1 cellular context compared by ENCODE assay signal in the genomic region with DNA sequence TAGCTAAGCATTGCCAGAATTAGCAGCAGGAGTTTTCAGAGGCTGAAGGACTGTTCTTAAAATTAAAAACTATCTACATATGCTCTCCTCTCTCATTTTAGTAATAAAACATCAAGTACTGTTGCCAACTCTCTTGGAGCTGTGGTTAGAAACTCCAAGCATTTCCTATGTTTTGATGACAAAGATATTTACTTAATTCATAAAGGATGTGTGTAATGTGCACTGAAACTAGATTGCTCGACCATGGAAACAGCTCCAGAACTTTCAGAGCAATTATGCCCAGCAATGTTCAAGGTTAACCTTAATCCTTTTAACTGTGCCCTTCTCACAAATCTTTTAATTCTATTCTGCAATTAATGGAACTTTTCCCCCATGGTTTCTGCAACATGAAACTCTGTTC.
TF ChIP-seq lines count a peak whose summit lies in the region.

No MANE protein-coding gene starts in this region.

TF ChIP-seq in GM23338, 12 proteins besides CTCF, POLR2A, EP300 and RAD21:
- TF ChIP-seq ZNF331 (CRISPR knock-in tag; IDR thresholded peaks at IDR 0.05; ENCODE audit: low read depth), result no peak
